Comparison of ENCODE assay signal across 1 cellular context in the genomic region with DNA sequence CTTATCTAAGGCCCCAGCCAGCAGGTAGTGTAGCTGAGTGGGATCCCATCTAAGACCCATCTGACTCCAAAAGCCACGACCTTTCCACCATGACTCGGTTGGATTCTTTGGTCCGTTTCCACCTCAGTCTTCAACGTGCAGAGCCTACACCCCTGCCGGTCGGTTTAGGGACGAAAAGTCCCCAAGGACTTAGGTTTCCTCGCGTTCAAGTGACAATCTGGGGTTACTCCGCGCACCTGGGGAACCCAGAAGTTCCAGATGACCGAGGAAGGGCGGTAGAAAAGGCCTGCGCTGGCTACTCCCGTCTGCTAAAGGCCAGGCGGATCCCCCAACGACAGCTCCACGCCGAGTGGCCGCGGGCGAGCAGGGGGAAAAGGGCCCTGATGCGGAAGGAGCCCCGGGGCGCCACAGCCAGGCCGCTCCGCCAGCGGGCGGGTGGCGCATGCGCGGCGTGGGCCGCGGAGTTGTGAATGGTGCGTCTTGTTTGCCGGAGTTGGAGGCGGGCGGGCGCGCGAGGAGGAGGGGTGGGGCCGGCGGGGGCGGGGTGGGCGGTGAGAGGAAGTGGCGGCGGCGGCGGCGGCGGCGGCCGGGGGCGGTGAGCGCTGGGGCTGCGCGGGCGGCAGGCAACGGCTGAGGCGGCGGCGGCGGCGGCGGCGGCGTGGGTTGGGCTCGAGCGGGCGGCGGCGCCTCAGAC.
A peak's percentile ranks its signal among the peaks of the same experiment; 100 is the strongest.
TF ChIP-seq lines count a peak whose summit lies in the region.

Gene CBFB (plus strand): TSS at position 595 of the 694 bp plus-strand sequence. CDS start 259 bp downstream, outside the sequence.

TF ChIP-seq in GM12878, 131 proteins besides CTCF, POLR2A, EP300 and RAD21 (continued from another document and continues in another):
- TF ChIP-seq BCLAF1 (IDR thresholded peaks at IDR 0.05), result no peak
- TF ChIP-seq IRF5 (IDR thresholded peaks at IDR 0.05; ENCODE audit: borderline replicate concordance), result no peak
- peak; percentile 14; the same call in 1 of the 2 replicates for TF ChIP-seq NR2F1 (conservative IDR thresholded peaks at IDR 0.05)
- TF ChIP-seq, protein P1, sequence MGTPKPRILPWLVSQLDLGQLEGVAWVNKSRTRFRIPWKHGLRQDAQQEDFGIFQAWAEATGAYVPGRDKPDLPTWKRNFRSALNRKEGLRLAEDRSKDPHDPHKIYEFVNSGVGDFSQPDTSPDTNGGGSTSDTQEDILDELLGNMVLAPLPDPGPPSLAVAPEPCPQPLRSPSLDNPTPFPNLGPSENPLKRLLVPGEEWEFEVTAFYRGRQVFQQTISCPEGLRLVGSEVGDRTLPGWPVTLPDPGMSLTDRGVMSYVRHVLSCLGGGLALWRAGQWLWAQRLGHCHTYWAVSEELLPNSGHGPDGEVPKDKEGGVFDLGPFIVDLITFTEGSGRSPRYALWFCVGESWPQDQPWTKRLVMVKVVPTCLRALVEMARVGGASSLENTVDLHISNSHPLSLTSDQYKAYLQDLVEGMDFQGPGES (IDR thresholded peaks at IDR 0.05), result no peak
- no peak for TF ChIP-seq MTA3 (IDR thresholded peaks at IDR 0.05; ENCODE audit: borderline replicate concordance, low read length)
- TF ChIP-seq ZNF217 (IDR thresholded peaks at IDR 0.05), result no peak
- TF ChIP-seq, protein P2, sequence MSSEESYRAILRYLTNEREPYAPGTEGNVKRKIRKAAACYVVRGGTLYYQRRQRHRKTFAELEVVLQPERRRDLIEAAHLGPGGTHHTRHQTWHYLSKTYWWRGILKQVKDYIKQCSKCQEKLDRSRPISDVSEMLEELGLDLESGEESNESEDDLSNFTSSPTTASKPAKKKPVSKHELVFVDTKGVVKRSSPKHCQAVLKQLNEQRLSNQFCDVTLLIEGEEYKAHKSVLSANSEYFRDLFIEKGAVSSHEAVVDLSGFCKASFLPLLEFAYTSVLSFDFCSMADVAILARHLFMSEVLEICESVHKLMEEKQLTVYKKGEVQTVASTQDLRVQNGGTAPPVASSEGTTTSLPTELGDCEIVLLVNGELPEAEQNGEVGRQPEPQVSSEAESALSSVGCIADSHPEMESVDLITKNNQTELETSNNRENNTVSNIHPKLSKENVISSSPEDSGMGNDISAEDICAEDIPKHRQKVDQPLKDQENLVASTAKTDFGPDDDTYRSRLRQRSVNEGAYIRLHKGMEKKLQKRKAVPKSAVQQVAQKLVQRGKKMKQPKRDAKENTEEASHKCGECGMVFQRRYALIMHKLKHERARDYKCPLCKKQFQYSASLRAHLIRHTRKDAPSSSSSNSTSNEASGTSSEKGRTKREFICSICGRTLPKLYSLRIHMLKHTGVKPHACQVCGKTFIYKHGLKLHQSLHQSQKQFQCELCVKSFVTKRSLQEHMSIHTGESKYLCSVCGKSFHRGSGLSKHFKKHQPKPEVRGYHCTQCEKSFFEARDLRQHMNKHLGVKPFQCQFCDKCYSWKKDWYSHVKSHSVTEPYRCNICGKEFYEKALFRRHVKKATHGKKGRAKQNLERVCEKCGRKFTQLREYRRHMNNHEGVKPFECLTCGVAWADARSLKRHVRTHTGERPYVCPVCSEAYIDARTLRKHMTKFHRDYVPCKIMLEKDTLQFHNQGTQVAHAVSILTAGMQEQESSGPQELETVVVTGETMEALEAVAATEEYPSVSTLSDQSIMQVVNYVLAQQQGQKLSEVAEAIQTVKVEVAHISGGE (CRISPR knock-in tag; IDR thresholded peaks at IDR 0.05), result no peak
- peak; percentile 92 for TF ChIP-seq POLR2AphosphoS5 (IDR thresholded peaks at IDR 0.05; ENCODE audit: low read length)
- TF ChIP-seq, protein P3, sequence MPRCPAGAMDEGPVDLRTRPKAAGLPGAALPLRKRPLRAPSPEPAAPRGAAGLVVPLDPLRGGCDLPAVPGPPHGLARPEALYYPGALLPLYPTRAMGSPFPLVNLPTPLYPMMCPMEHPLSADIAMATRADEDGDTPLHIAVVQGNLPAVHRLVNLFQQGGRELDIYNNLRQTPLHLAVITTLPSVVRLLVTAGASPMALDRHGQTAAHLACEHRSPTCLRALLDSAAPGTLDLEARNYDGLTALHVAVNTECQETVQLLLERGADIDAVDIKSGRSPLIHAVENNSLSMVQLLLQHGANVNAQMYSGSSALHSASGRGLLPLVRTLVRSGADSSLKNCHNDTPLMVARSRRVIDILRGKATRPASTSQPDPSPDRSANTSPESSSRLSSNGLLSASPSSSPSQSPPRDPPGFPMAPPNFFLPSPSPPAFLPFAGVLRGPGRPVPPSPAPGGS (IDR thresholded peaks at IDR 0.05; ENCODE audit: borderline replicate concordance, insufficient read depth, low read depth, low read length, poor library complexity, severe bottlenecking), result no peak
- no peak for TF ChIP-seq ZBTB33 (IDR thresholded peaks at IDR 0.05)
- no peak for TF ChIP-seq WRNIP1 (IDR thresholded peaks at IDR 0.05; ENCODE audit: borderline replicate concordance, low read depth, low read length)
- TF ChIP-seq SREBF2 (IDR thresholded peaks at IDR 0.05; ENCODE audit: low read length), result no peak
- no peak for TF ChIP-seq MYB (IDR thresholded peaks at IDR 0.05; ENCODE audit: borderline replicate concordance, low read depth, low read length)
- TF ChIP-seq, protein P4, sequence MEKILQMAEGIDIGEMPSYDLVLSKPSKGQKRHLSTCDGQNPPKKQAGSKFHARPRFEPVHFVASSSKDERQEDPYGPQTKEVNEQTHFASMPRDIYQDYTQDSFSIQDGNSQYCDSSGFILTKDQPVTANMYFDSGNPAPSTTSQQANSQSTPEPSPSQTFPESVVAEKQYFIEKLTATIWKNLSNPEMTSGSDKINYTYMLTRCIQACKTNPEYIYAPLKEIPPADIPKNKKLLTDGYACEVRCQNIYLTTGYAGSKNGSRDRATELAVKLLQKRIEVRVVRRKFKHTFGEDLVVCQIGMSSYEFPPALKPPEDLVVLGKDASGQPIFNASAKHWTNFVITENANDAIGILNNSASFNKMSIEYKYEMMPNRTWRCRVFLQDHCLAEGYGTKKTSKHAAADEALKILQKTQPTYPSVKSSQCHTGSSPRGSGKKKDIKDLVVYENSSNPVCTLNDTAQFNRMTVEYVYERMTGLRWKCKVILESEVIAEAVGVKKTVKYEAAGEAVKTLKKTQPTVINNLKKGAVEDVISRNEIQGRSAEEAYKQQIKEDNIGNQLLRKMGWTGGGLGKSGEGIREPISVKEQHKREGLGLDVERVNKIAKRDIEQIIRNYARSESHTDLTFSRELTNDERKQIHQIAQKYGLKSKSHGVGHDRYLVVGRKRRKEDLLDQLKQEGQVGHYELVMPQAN (conservative IDR thresholded peaks at IDR 0.05), result peak; percentile 72
- TF ChIP-seq ZNF207 (IDR thresholded peaks at IDR 0.05; ENCODE audit: borderline replicate concordance), result peak; percentile 91
- TF ChIP-seq HDAC2 (IDR thresholded peaks at IDR 0.05), result no peak
- TF ChIP-seq TCF3 (IDR thresholded peaks at IDR 0.05; ENCODE audit: borderline replicate concordance, insufficient read depth, low read depth, low read length), result 0 out of 2 replicates have a peak, but pooled peaks have one; percentile 28
- TF ChIP-seq NBN (IDR thresholded peaks at IDR 0.05), result peak; percentile 87; the same call in 1 of the 2 replicates
- no peak for TF ChIP-seq ESRRA (IDR thresholded peaks at IDR 0.05; ENCODE audit: low read length)
- TF ChIP-seq, protein P5, sequence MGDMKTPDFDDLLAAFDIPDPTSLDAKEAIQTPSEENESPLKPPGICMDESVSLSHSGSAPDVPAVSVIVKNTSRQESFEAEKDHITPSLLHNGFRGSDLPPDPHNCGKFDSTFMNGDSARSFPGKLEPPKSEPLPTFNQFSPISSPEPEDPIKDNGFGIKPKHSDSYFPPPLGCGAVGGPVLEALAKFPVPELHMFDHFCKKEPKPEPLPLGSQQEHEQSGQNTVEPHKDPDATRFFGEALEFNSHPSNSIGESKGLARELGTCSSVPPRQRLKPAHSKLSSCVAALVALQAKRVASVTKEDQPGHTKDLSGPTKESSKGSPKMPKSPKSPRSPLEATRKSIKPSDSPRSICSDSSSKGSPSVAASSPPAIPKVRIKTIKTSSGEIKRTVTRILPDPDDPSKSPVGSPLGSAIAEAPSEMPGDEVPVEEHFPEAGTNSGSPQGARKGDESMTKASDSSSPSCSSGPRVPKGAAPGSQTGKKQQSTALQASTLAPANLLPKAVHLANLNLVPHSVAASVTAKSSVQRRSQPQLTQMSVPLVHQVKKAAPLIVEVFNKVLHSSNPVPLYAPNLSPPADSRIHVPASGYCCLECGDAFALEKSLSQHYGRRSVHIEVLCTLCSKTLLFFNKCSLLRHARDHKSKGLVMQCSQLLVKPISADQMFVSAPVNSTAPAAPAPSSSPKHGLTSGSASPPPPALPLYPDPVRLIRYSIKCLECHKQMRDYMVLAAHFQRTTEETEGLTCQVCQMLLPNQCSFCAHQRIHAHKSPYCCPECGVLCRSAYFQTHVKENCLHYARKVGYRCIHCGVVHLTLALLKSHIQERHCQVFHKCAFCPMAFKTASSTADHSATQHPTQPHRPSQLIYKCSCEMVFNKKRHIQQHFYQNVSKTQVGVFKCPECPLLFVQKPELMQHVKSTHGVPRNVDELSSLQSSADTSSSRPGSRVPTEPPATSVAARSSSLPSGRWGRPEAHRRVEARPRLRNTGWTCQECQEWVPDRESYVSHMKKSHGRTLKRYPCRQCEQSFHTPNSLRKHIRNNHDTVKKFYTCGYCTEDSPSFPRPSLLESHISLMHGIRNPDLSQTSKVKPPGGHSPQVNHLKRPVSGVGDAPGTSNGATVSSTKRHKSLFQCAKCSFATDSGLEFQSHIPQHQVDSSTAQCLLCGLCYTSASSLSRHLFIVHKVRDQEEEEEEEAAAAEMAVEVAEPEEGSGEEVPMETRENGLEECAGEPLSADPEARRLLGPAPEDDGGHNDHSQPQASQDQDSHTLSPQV (IDR thresholded peaks at IDR 0.05), result no peak
- TF ChIP-seq SMC3 (IDR thresholded peaks at IDR 0.05; ENCODE audit: borderline replicate concordance, low read length), result no peak
- TF ChIP-seq, protein P6, sequence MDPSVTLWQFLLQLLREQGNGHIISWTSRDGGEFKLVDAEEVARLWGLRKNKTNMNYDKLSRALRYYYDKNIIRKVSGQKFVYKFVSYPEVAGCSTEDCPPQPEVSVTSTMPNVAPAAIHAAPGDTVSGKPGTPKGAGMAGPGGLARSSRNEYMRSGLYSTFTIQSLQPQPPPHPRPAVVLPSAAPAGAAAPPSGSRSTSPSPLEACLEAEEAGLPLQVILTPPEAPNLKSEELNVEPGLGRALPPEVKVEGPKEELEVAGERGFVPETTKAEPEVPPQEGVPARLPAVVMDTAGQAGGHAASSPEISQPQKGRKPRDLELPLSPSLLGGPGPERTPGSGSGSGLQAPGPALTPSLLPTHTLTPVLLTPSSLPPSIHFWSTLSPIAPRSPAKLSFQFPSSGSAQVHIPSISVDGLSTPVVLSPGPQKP (IDR thresholded peaks at IDR 0.05; ENCODE audit: low read depth, low read length), result no peak
- TF ChIP-seq, protein P7, sequence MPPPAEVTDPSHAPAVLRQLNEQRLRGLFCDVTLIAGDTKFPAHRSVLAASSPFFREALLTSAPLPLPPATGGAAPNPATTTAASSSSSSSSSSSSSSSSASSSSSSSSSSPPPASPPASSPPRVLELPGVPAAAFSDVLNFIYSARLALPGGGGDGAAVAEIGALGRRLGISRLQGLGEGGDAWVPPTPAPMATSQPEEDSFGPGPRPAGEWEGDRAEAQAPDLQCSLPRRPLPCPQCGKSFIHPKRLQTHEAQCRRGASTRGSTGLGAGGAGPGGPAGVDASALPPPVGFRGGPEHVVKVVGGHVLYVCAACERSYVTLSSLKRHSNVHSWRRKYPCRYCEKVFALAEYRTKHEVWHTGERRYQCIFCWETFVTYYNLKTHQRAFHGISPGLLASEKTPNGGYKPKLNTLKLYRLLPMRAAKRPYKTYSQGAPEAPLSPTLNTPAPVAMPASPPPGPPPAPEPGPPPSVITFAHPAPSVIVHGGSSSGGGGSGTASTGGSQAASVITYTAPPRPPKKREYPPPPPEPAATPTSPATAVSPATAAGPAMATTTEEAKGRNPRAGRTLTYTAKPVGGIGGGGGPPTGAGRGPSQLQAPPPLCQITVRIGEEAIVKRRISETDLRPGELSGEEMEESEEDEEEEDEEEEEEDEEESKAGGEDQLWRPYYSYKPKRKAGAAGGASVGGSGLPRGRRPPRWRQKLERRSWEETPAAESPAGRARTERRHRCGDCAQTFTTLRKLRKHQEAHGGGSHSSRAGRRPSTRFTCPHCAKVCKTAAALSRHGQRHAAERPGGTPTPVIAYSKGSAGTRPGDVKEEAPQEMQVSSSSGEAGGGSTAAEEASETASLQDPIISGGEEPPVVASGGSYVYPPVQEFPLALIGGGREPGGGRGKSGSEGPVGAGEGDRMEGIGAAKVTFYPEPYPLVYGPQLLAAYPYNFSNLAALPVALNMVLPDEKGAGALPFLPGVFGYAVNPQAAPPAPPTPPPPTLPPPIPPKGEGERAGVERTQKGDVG (CRISPR knock-in tag; IDR thresholded peaks at IDR 0.05), result no peak
- TF ChIP-seq RBBP5 (conservative IDR thresholded peaks at IDR 0.05), result no peak
- TF ChIP-seq PAX8 (IDR thresholded peaks at IDR 0.05), result no peak
